In the genomic region with DNA sequence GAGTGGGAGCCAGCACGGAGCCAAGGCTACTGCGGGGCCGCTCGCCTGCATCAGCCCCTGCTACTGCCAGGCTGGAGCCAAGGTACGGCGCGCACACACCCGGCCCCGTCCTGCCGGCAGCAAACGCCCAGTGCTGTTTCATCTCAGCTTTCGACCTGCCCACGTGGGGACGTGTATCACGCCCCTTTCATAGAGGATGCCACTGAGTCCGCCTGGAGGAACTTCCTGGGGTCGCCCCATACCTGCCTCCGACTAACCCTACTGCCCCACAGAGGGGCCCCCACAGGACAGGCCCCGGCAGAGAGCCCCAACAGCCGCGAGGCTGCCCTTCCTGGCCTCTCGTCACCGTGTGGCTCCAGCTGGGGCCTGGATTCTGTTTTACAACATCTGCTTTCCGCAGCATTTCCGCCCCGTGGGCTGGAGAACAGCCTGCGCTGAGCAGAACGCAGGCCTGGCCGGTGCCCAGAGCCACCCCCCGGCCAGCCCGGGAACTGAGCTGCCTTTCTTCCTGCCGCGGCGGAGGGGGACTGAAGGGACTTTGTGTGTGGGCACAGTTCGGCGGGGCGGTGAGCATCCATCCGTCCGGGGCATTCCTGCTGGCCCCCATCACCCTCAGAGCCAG, we compare ENCODE assay signal across 12 cellular contexts. TPM values are rescaled to one million over a fixed set of nuclear protein-coding genes. Genes with fewer than 3 reads are reported as not detected.
DNase-seq lines count a peak whose midpoint lies in the region; ATAC-seq, FAIRE-seq and TF ChIP-seq lines count a peak whose summit lies in the region.
"Had no signal": no experiment of that assay in that cellular context is flagged by ENCODE, and none has a peak within 500 bp of the region (broad histone marks: within the 10 kb centered on the region; RNA-seq: fewer than 3 reads in every experiment).

No MANE protein-coding gene starts in this region.

- intact Hi-C loops in mucosa of descending colon (cut with DNase I, micrococcal nuclease) = no loop called here

- H4K20me1 ChIP-seq in H1 (replicated peaks in 1 of 2; ENCODE audit: control insufficient read depth in 1 of 2, insufficient read depth in 2 of 2, low read length in 2 of 2) = peaks cover 0 to 12% of the 10 kb centered on the region in 2 experiments

- H3K4me3 ChIP-seq in H1 (ENCODE audit: extremely low read depth in 1 of 4, insufficient read depth in 2 of 4, low read depth in 3 of 4, low read length in 4 of 4) = no peak overlapping the region
- no peak overlapping the region for H3K4me3 ChIP-seq in mucosa of descending colon
- H3K4me3 ChIP-seq in upper lobe of left lung = no peak overlapping the region

- H2BK15ac ChIP-seq in H1 (ENCODE audit: low read length) = no peak overlapping the region

- no peak overlapping the region for H4K5ac ChIP-seq in H1 (ENCODE audit: insufficient read length, low read depth, low read length)

- no peak overlapping the region for H3K18ac ChIP-seq in H1 (ENCODE audit: extremely low read depth, low read length)

- 88% methylated on average over 29 of the region's 39 CpGs; no CpG with 5 or more reads in 1 of the 2 experiments for WGBS in H1 (ENCODE audit: extremely low coverage in 1 of 2, insufficient coverage in 1 of 2, insufficient read length in 1 of 2, insufficient replicate concordance in 2 of 2, low coverage in 1 of 2, low lambda C conversion rate in 2 of 2, missing lambda C conversion rate in 1 of 2), 2 experiments
- 49 to 60% methylated on average over 1 to 30 of the region's 39 CpGs for WGBS in upper lobe of left lung, 2 donors

- H3K27ac ChIP-seq in H1 (ENCODE audit: low read depth, low read length) (no peak overlapping the region), upper lobe of left lung (peak overlapping the region in 3 of 4 donors; percentile 16 to 49 (median 19))

- FAIRE-seq in H1 (lab: Jason Lieb, UNC) = no peak

- H2BK5ac ChIP-seq in H1 (ENCODE audit: low read depth, low read length) = no peak overlapping the region

- no peak for TF ChIP-seq RAD21 in H1 (IDR thresholded peaks at IDR 0.05 in 1 of 2, conservative IDR thresholded peaks at IDR 0.05 in 1 of 2; ENCODE audit: low read depth in 2 of 2, low read length in 2 of 2)

- H2BK20ac ChIP-seq in H1 (ENCODE audit: low read length) = no peak overlapping the region

- no peak overlapping the region for H3K56ac ChIP-seq in H1 (replicated peaks; ENCODE audit: insufficient read length, low read depth, low read length)

- TF ChIP-seq EP300 in H1 (IDR thresholded peaks at IDR 0.05; ENCODE audit: borderline replicate concordance in 1 of 2, low read depth in 2 of 2, low read length in 2 of 2) (no peak), upper lobe of left lung (IDR thresholded peaks at IDR 0.05) (no peak)

- peaks cover 7% of the 10 kb centered on the region for H3K4me1 Mint-ChIP-seq in activated T-cell treated with anti-CD3 and anti-CD28 coated beads, Interleukin-2, amount 50 U/mL, for 72 hours (ENCODE audit: low read depth)

- H3K4ac ChIP-seq in H1 (replicated peaks; ENCODE audit: insufficient read length, low read depth, low read length) = no peak overlapping the region

- H3K9me3 ChIP-seq in H1 (ENCODE audit: insufficient read depth in 2 of 2, low read depth in 1 of 2, low read length in 1 of 2) (no peaks in the 10 kb centered on the region), mucosa of descending colon (no peaks in the 10 kb centered on the region), upper lobe of left lung (no peaks in the 10 kb centered on the region)

- no peak overlapping the region for H2BK12ac ChIP-seq in H1 (ENCODE audit: low read depth, low read length)

- no peaks in the 10 kb centered on the region for H3K79me2 ChIP-seq in H1 (ENCODE audit: control insufficient read depth in 1 of 2, insufficient read depth in 2 of 2, low read length in 2 of 2)

- H3K9ac ChIP-seq in H1 (replicated peaks in 1 of 4; ENCODE audit: extremely low read depth in 1 of 4, low read depth in 3 of 4, low read length in 3 of 4) = no peak overlapping the region; a peak in 1 of 7 replicates

- H3K14ac ChIP-seq in H1 (ENCODE audit: insufficient read length) = no peak overlapping the region

- no peak overlapping the region for H3K4me2 ChIP-seq in H1 (ENCODE audit: insufficient read depth in 1 of 2, low read depth in 2 of 2, low read length in 2 of 2)

- H3K23me2 ChIP-seq in H1 (ENCODE audit: low read depth, low read length) = no peaks in the 10 kb centered on the region

- no peak overlapping the region for H2AFZ ChIP-seq in H1 (ENCODE audit: low read length)

- H3K9me3 Mint-ChIP-seq in activated T-cell treated with anti-CD3 and anti-CD28 coated beads, Interleukin-2, amount 50 U/mL, for 72 hours = peaks cover 0 to 3% of the 10 kb centered on the region in 2 donors

- peaks cover 0 to 3% of the 10 kb centered on the region in 2 donors for H3K36me3 Mint-ChIP-seq in activated T-cell treated with anti-CD3 and anti-CD28 coated beads, Interleukin-2, amount 50 U/mL, for 72 hours (ENCODE audit: insufficient read depth in 2 of 2)

- no peaks in the 10 kb centered on the region for H3K79me1 ChIP-seq in H1 (ENCODE audit: low read depth, low read length)

- peak; percentile 46 to 67 for ATAC-seq in activated T-cell treated with anti-CD3 and anti-CD28 coated beads, Interleukin-2, amount 50 U/mL, for 72 hours (replicated peaks in 1 of 2)
- ATAC-seq in mucosa of descending colon (peak; percentile 33), upper lobe of left lung (ENCODE audit: low FRiP score in 2 of 2) (peak; percentile 16 to 33), GM19463 (IDR thresholded peaks at IDR 0.05; ENCODE audit: unreplicated experiment) (no peak)
- ATAC-seq: left colon had no signal

- H3K27ac Mint-ChIP-seq in activated T-cell treated with anti-CD3 and anti-CD28 coated beads, Interleukin-2, amount 50 U/mL, for 72 hours = no peak overlapping the region

- CTCF ChIA-PET in H1 (lab: Charles Lee; ENCODE audit: partially characterized antibody) = interaction anchor here (0.6 to 8.0 kb wide), 7 partner anchors 8 to 44 kb away, joined by 3 to 80 read pairs (median 3); no protein-coding TSS in a partner anchor

- POLR2A ChIA-PET in H1 (lab: Charles Lee; ENCODE audit: partially characterized antibody) = no interaction called here

- no peak overlapping the region for H3K23ac ChIP-seq in H1 (ENCODE audit: insufficient read length)

- H3K27me3 ChIP-seq in H1 (replicated peaks in 1 of 4; ENCODE audit: control insufficient read depth in 3 of 4, extremely low read depth in 1 of 4, insufficient read depth in 3 of 4, low read length in 3 of 4) (no peaks in the 10 kb centered on the region), upper lobe of left lung (no peaks in the 10 kb centered on the region)

- H2BK120ac ChIP-seq in H1 (replicated peaks; ENCODE audit: low read depth, low read length) = no peak overlapping the region

- H3K4me1 ChIP-seq in H1 (replicated peaks in 1 of 4; ENCODE audit: control insufficient read depth in 3 of 4, insufficient read depth in 4 of 4, low read length in 3 of 4) (peaks cover 0 to 2% (median 0%) of the 10 kb centered on the region in 4 experiments; a peak in 1 of 7 replicates), mucosa of descending colon (ENCODE audit: low read depth) (peaks cover 4% of the 10 kb centered on the region), upper lobe of left lung (peaks cover 3 to 19% (median 14%) of the 10 kb centered on the region in 4 donors)

- TF ChIP-seq POLR2A in H1 (IDR thresholded peaks at IDR 0.05; ENCODE audit: control extremely low read depth in 1 of 2, low read depth in 2 of 2, low read length in 2 of 2) (no peak), upper lobe of left lung (IDR thresholded peaks at IDR 0.05) (no peak)

- H2AK5ac ChIP-seq in H1 (ENCODE audit: low read depth, low read length) = no peak overlapping the region

- no peak overlapping the region for H4K91ac ChIP-seq in H1 (replicated peaks; ENCODE audit: insufficient read length, low read length)

- H4K8ac ChIP-seq in H1 (ENCODE audit: extremely low read depth, insufficient read depth, low read length) = peak overlapping the region; percentile 28

- TF ChIP-seq CTCF in H1 (IDR thresholded peaks at IDR 0.05; ENCODE audit: control extremely low read depth in 1 of 3, insufficient read depth in 1 of 3, low read depth in 1 of 3, low read length in 3 of 3) = no peak
- no peak for TF ChIP-seq CTCF in mucosa of descending colon (IDR thresholded peaks at IDR 0.05)
- peak in 2 of 6 experiments; percentile 30 to 42 for TF ChIP-seq CTCF in upper lobe of left lung (IDR thresholded peaks at IDR 0.05)

- H3K27me3 Mint-ChIP-seq in activated T-cell treated with anti-CD3 and anti-CD28 coated beads, Interleukin-2, amount 50 U/mL, for 72 hours (ENCODE audit: low read depth) = no peaks in the 10 kb centered on the region

- no peaks in the 10 kb centered on the region; a peak in 1 of 8 replicates for H3K36me3 ChIP-seq in H1 (ENCODE audit: control insufficient read depth in 2 of 4, insufficient read depth in 4 of 4, low read length in 3 of 4)
- no peaks in the 10 kb centered on the region for H3K36me3 ChIP-seq in mucosa of descending colon (ENCODE audit: low read depth)
- H3K36me3 ChIP-seq in upper lobe of left lung = peaks cover 0 to 5% (median 2%) of the 10 kb centered on the region in 4 donors

- H3K4me3 Mint-ChIP-seq in activated T-cell treated with anti-CD3 and anti-CD28 coated beads, Interleukin-2, amount 50 U/mL, for 72 hours = peak overlapping the region in 1 of 2 donors; percentile 29

- peak in 1 of 2 donors; percentile 30 for DNase-seq in activated T-cell treated with anti-CD3 and anti-CD28 coated beads, Interleukin-2, amount 50 U/mL, for 72 hours
- no peak for DNase-seq in activated T-cell treated with anti-CD3 and anti-CD28 coated beads, Interleukin-2, amount 50 U/mL, for 1 hour
- peak in 1 of 2 experiments; percentile 44 for DNase-seq in H1 (ENCODE audit: low read depth in 1 of 2, low spot score in 2 of 2)
- DNase-seq in mucosa of descending colon = peak in 1 of 3 donors; percentile 53
- peak in 1 of 2 donors; percentile 87 for DNase-seq in upper lobe of left lung
- no peak for DNase-seq in NCI-H510A treated with DMSO at 0.1 percent for 48 hours (lab: John Stamatoyannopoulos, UW)
- no peak for DNase-seq in DMS 273 (lab: John Stamatoyannopoulos, UW; ENCODE audit: unreplicated experiment)
- DNase-seq: RPMI8226; stimulated activated naive CD4-positive, alpha-beta T cell had no signal

RNA-seq across cellular contexts. Expression of a gene that starts 22.9 kb away (rescaled TPM):
- 1 to 10 TPM; 2.8 to 4.4 TPM for total RNA-seq in activated T-cell treated with anti-CD3 and anti-CD28 coated beads, Interleukin-2, amount 50 U/mL, for 72 hours
- total RNA-seq in H1 (2021; fragmentation: NEBNext Ultra II Directional; extraction: Animal tissue kit (Norgen Biotek cat#: 25700)) = 47.7 and 48.7 TPM in 2 replicates
- polyA plus RNA-seq in H1 (2011; rRNA removed) = 35.6 and 55.2 TPM in 2 replicates
- 40.7 TPM for polyA plus RNA-seq in H1 (2011; cell fraction: cytosol; rRNA removed)
- polyA plus RNA-seq in H1 (2011; cell fraction: nucleus; rRNA removed) = 71.9 TPM
- 29.6 to 36.8 TPM (median 35.4 TPM) in 4 replicates for polyA plus RNA-seq in H1 (2012, experiment 1 of 2)
- 25.3 TPM for polyA plus RNA-seq in H1 (2012, experiment 2 of 2)
- polyA plus RNA-seq in H1 (2013, experiment 1 of 2) = 28.1 TPM
- polyA plus RNA-seq in H1 (2013, experiment 2 of 2) = 27.7 TPM
- 28.4 and 34.7 TPM in 2 replicates for polyA minus RNA-seq in H1 (2011; rRNA and poly(A)+ RNA removed)
- polyA minus RNA-seq in H1 (2011; cell fraction: cytosol; rRNA and poly(A)+ RNA removed) = 22.0 TPM
- polyA minus RNA-seq in H1 (2011; cell fraction: nucleus; rRNA and poly(A)+ RNA removed) = 33.7 TPM
- 10 to 100 TPM; 25.0 to 74.6 (median 43.7) TPM for total RNA-seq in mucosa of descending colon
- total RNA-seq in upper lobe of left lung = 10 to 100 TPM; 13.8 to 55.5 (median 22.7) TPM
- total RNA-seq: HT1080 had no signal

RNA-seq across cellular contexts. Expression of a gene that starts 27.5 kb away (rescaled TPM):
- 10 to 100 TPM; 11.7 to 12.0 TPM for total RNA-seq in activated T-cell treated with anti-CD3 and anti-CD28 coated beads, Interleukin-2, amount 50 U/mL, for 72 hours
- total RNA-seq in H1 (2021; fragmentation: NEBNext Ultra II Directional; extraction: Animal tissue kit (Norgen Biotek cat#: 25700)) = 15.7 and 16.5 TPM in 2 replicates
- polyA plus RNA-seq in H1 (2011; rRNA removed) = 25.7 and 36.1 TPM in 2 replicates
- polyA plus RNA-seq in H1 (2011; cell fraction: cytosol; rRNA removed) = 21.7 TPM
- polyA plus RNA-seq in H1 (2011; cell fraction: nucleus; rRNA removed) = 26.9 TPM
- 13.6 to 16.9 TPM (median 16.1 TPM) in 4 replicates for polyA plus RNA-seq in H1 (2012, experiment 1 of 2)
- 15.9 TPM for polyA plus RNA-seq in H1 (2012, experiment 2 of 2)
- polyA plus RNA-seq in H1 (2013, experiment 1 of 2) = 8.9 TPM
- polyA plus RNA-seq in H1 (2013, experiment 2 of 2) = 9.8 TPM
- 13.3 and 16.3 TPM in 2 replicates for polyA minus RNA-seq in H1 (2011; rRNA and poly(A)+ RNA removed)
- 15.0 TPM for polyA minus RNA-seq in H1 (2011; cell fraction: cytosol; rRNA and poly(A)+ RNA removed)
- 17.1 TPM for polyA minus RNA-seq in H1 (2011; cell fraction: nucleus; rRNA and poly(A)+ RNA removed)
- total RNA-seq in mucosa of descending colon (10 to 100 TPM; 21.8 to 46.2 (median 35.1) TPM), upper lobe of left lung (10 to 100 TPM; 13.1 to 68.1 (median 15.8) TPM)
